11 cellular contexts compared by ENCODE assay signal in genomic region chr2:205612661-205613060, GRCh38.
DNase-seq lines count a peak whose midpoint lies in the region; ATAC-seq, FAIRE-seq and TF ChIP-seq lines count a peak whose summit lies in the region.
"Had no signal": no experiment of that assay in that cellular context is flagged by ENCODE, and none has a peak within 500 bp of the region (broad histone marks: within the 10 kb centered on the region; RNA-seq: fewer than 3 reads in every experiment).

No MANE protein-coding gene starts in this region.

- no peak for TF ChIP-seq CTCF in GM10266 (IDR thresholded peaks at IDR 0.05; ENCODE audit: control insufficient read depth, insufficient read depth, low read depth, missing control alignments)
- no peak for TF ChIP-seq CTCF in VCaP (conservative IDR thresholded peaks at IDR 0.05)
- no peak for TF ChIP-seq CTCF in GM12878 (IDR thresholded peaks at IDR 0.05 in 2 of 3, conservative IDR thresholded peaks at IDR 0.05 in 1 of 3; ENCODE audit: control insufficient read depth in 2 of 3, extremely low read depth in 1 of 3, insufficient read depth in 1 of 3, low read depth in 3 of 3, low read length in 3 of 3)

- H3K9ac ChIP-seq in GM12878 (ENCODE audit: control insufficient read depth, insufficient read depth, low read length), result no peak overlapping the region

- no peak for TF ChIP-seq POLR2A in GM12878 (IDR thresholded peaks at IDR 0.05; ENCODE audit: low read depth, low read length)

- ATAC-seq in GM12878 (no peak), GM19397 (IDR thresholded peaks at IDR 0.05; ENCODE audit: unreplicated experiment) (no peak), HG02973 (IDR thresholded peaks at IDR 0.05; ENCODE audit: unreplicated experiment) (no peak)
- ATAC-seq: PC-3 had no signal

- H3K79me2 ChIP-seq in GM12878 (ENCODE audit: control insufficient read depth, insufficient read depth, low read length), result no peaks in the 10 kb centered on the region

- peak; percentile 7 for DNase-seq in GM10266 (ENCODE audit: extremely low spot score)
- DNase-seq in GM12878 (ENCODE audit: low read depth, low spot score), result no peak
- DNase-seq in stimulated activated CD4-positive, alpha-beta T cell treated with anti-CD3 and anti-CD28 coated beads, Interleukin-4, amount 100 ng/mL, for 1 hour, result peak; percentile 38
- no peak for DNase-seq in anterior cingulate cortex (lab: John Stamatoyannopoulos, UW)
- no peak for DNase-seq in NCI-H1092 treated with DMSO at 0.1 percent for 48 hours (lab: John Stamatoyannopoulos, UW)
- DNase-seq: C1 segment of cervical spinal cord, NCI-H1417, PC-3 had no signal

- no peak overlapping the region for H3K4me2 ChIP-seq in GM12878 (ENCODE audit: control insufficient read depth, insufficient read depth)

- TF ChIP-seq RAD21 in GM12878 (IDR thresholded peaks at IDR 0.05; ENCODE audit: insufficient read depth, low read depth, low read length), result no peak

- POLR2A ChIA-PET in GM12878 (lab: Charles Lee), result no interaction called here

- no peak overlapping the region for H2AFZ ChIP-seq in GM12878 (ENCODE audit: control insufficient read depth, low read depth, low read length)

- H3K9me3 ChIP-seq in GM12878 (replicated peaks; ENCODE audit: control insufficient read depth, insufficient read depth, low read length), result no peaks in the 10 kb centered on the region; the same call in 2 of the 3 replicates

- H4K20me1 ChIP-seq in GM12878 (ENCODE audit: control insufficient read depth, insufficient read depth), result no peaks in the 10 kb centered on the region

- WGBS in GM12878 (ENCODE audit: insufficient coverage, insufficient replicate concordance, low lambda C conversion rate, missing lambda C conversion rate), result 4% methylated on average over 5 of the region's 5 CpGs

- CTCF ChIA-PET in GM12878 (lab: Yijun Ruan, JAX), result interaction anchor here (0.6 to 1.1 kb wide), 2 partner anchors 16 to 68 kb away, joined by 3 read pairs; no protein-coding TSS in a partner anchor

- no peak for FAIRE-seq in GM12878 (lab: Jason Lieb, UNC)

- H3K4me1 ChIP-seq in GM12878 (ENCODE audit: control insufficient read depth, insufficient read depth, low read length), result no peaks in the 10 kb centered on the region

- SMC1A ChIA-PET in GM12878 (lab: Charles Lee; ENCODE audit: uncharacterized antibody, unreplicated experiment), result no interaction called here

- no TSS peak for BruUV-seq in GM12878 (replicated peaks; lab: Mats Ljungman, UMichigan)

- H3K36me3 ChIP-seq in GM12878 (ENCODE audit: control insufficient read depth in 2 of 2, insufficient read depth in 2 of 2, low read length in 1 of 2), result no peaks in the 10 kb centered on the region

- RAD21 ChIA-PET in GM12878 (lab: Charles Lee; ENCODE audit: unreplicated experiment), result no interaction called here

- in situ Hi-C loops in GM12878 (cut with MboI), result no loop called here

- intact Hi-C loops in GM12878 (cut with micrococcal nuclease; ENCODE audit: unreplicated experiment), result no loop called here

- H3K27ac ChIP-seq in VCaP (peak overlapping the region; percentile 65; the same call in 1 of the 2 replicates), GM12878 (ENCODE audit: control insufficient read depth, insufficient read depth) (no peak overlapping the region)

- no peak for TF ChIP-seq EP300 in GM12878 (IDR thresholded peaks at IDR 0.05; ENCODE audit: borderline replicate concordance in 1 of 2, control insufficient read depth in 1 of 2, low read depth in 2 of 2, low read length in 2 of 2)

- H3K27me3 ChIP-seq in GM12878 (replicated peaks in 1 of 2; ENCODE audit: control insufficient read depth in 2 of 2, insufficient read depth in 2 of 2, low read length in 1 of 2), result peaks cover 0 to 2% of the 10 kb centered on the region in 2 experiments; a peak in 3 of 4 replicates

- no peak overlapping the region for H3K4me3 ChIP-seq in GM12878

TF ChIP-seq in GM12878, 131 proteins besides CTCF, POLR2A, EP300 and RAD21:
- TF ChIP-seq RUNX3 (IDR thresholded peaks at IDR 0.05; ENCODE audit: low read length), result 0 out of 2 replicates have a peak, but pooled peaks have one; percentile 27
- no peak for TF ChIP-seq BCLAF1 (IDR thresholded peaks at IDR 0.05)

Comparison
In these comparisons a context has a peak if more than half of its experiments do, and no peak if none do; other contexts are left out.
1. DNase-seq: peak in GM10266 (single experiment) and stimulated activated CD4-positive, alpha-beta T cell treated with anti-CD3 and anti-CD28 coated beads, Interleukin-4, amount 100 ng/mL, for 1 hour (single experiment); none in GM12878 (single experiment), anterior cingulate cortex (0 of 58) and NCI-H1092 treated with DMSO at 0.1 percent for 48 hours (single experiment).